20 cellular contexts compared by ENCODE assay signal in the genomic region with DNA sequence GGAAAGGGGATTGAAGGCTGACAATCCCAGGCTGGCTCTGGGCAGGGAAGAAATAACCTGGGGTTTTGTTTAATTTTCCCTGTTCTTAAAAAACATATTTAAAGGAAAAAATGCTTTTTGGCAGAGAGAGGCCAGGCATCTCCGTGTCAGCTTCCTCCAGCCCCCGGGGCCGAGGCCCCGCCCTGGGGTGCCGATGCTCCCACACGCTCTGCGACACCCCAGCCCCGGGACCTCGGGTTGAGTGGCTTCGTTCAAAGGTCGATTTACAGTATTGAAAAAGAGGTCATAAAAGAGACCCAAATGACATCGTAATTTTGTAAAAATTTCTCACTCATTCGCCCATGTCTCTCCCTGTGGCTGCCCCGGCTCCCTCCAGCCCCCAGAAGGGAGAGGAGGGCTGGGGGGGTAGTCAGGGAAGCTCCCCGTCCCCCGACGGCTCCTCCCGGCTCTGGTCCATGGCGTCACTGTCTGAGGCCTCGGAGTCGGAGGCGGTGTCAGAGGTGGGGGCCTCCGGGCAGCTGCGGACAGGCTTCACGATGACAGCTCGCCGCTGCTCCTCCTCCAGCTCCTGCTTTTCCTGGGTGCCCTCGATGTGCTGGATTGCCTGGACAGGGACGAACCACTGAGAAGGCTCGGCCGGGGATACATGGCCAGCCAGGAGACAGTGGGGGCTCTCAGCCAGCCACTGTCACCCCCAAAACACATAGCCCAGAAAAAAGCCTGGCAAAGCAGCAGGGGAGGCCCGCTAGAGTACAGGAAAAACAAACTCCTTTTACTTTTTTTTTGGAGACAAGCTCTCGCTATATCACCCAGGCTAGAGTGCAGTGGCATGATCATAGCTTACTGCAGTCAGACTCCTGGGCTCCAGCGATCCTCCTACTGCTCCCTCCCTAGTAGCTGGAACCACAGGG. TPM values are rescaled to one million over a fixed set of nuclear protein-coding genes. Genes with fewer than 3 reads are reported as not detected.
DNase-seq lines count a peak whose midpoint lies in the region; ATAC-seq and TF ChIP-seq lines count a peak whose summit lies in the region.
"Had no signal": no experiment of that assay in that cellular context is flagged by ENCODE, and none has a peak within 500 bp of the region (broad histone marks: within the 10 kb centered on the region; RNA-seq: fewer than 3 reads in every experiment).

No MANE protein-coding gene starts in this region.

- no peak overlapping the region for H4K91ac ChIP-seq in mesenchymal stem cell (ENCODE audit: low read length)

- no peak overlapping the region for H2BK120ac ChIP-seq in mesenchymal stem cell (ENCODE audit: low read depth, low read length)

- H4K20me1 ChIP-seq in fibroblast of lung (ENCODE audit: control insufficient read depth, extremely low read depth, insufficient read depth, low read length), result no peaks in the 10 kb centered on the region

- H3K9me3 ChIP-seq in fibroblast of lung (ENCODE audit: control insufficient read depth, insufficient read depth, low read depth, low read length) (no peaks in the 10 kb centered on the region), mucosa of rectum (ENCODE audit: control insufficient read depth in 2 of 2, low read length in 2 of 2) (no peaks in the 10 kb centered on the region), testis (no peaks in the 10 kb centered on the region), mesenchymal stem cell (ENCODE audit: control insufficient read depth, low read length) (no peaks in the 10 kb centered on the region)
- H3K9me3 ChIP-seq: BLaER1, esophagus squamous epithelium, left lung, MG63 had no signal

- H3K79me1 ChIP-seq in mesenchymal stem cell (replicated peaks; ENCODE audit: low read length, poor library complexity, severe bottlenecking), result peaks cover 3% of the 10 kb centered on the region

- TF ChIP-seq CTCF in RWPE1 (conservative IDR thresholded peaks at IDR 0.05; ENCODE audit: low read depth) (no peak), fibroblast of lung (conservative IDR thresholded peaks at IDR 0.05 in 1 of 2, IDR thresholded peaks at IDR 0.05 in 1 of 2; ENCODE audit: low read depth in 1 of 2, low read length in 2 of 2) (no peak), testis (IDR thresholded peaks at IDR 0.05) (no peak)

- H3K27me3 ChIP-seq in fibroblast of lung (ENCODE audit: control insufficient read depth, insufficient read depth, low read length) (no peaks in the 10 kb centered on the region), mucosa of rectum (ENCODE audit: control insufficient read depth in 2 of 2, insufficient read depth in 2 of 2, low read length in 2 of 2) (no peaks in the 10 kb centered on the region), testis (no peaks in the 10 kb centered on the region), mesenchymal stem cell (ENCODE audit: control insufficient read depth in 1 of 2, insufficient read depth in 1 of 2, low read length in 2 of 2) (no peaks in the 10 kb centered on the region)
- H3K27me3 ChIP-seq: BLaER1, dorsolateral prefrontal cortex, esophagus squamous epithelium, left lung, MG63 had no signal

- H3K79me2 ChIP-seq in fibroblast of lung (ENCODE audit: control insufficient read depth, insufficient read depth, low read length), result no peaks in the 10 kb centered on the region

- H3K4me2 ChIP-seq in fibroblast of lung (ENCODE audit: extremely low read depth, insufficient read depth, low read length) (no peak overlapping the region), mesenchymal stem cell (ENCODE audit: low read length, poor library complexity, severe bottlenecking) (no peak overlapping the region)
- H3K4me2 ChIP-seq: BLaER1 had no signal

- H3K18ac ChIP-seq in mesenchymal stem cell (ENCODE audit: low read depth in 1 of 2, low read length in 2 of 2), result no peak overlapping the region

- TF ChIP-seq POLR2A in testis (IDR thresholded peaks at IDR 0.05), result no peak

- peak overlapping the region; percentile 40 for H3K9ac ChIP-seq in fibroblast of lung (ENCODE audit: insufficient read depth, low read length)
- H3K9ac ChIP-seq in mucosa of rectum (ENCODE audit: low read depth in 1 of 2, low read length in 2 of 2), result no peak overlapping the region
- no peak overlapping the region for H3K9ac ChIP-seq in mesenchymal stem cell (ENCODE audit: low read length)
- H3K9ac ChIP-seq: BLaER1 had no signal

- DNase-seq in RWPE1 (ENCODE audit: low spot score), result no peak
- no peak for DNase-seq in fibroblast of lung (ENCODE audit: low read depth in 2 of 2)
- DNase-seq in testis, result peak; percentile 51
- no peak for DNase-seq in islet precursor cell
- DNase-seq in mesenchymal stem cell, result no peak
- DNase-seq: activated gamma-delta T cell treated with Interleukin-2 at 50 U/mL for 16 hours, dorsolateral prefrontal cortex, esophagus squamous epithelium, H9, left lung, MG63, natural killer cell, NCI-H187, NCI-H446 treated with DMSO at 0.1 percent for 48 hours, SHP77 had no signal

- no peak overlapping the region for H3K14ac ChIP-seq in mesenchymal stem cell (ENCODE audit: low read length in 2 of 2)

- CTCF ChIA-PET in RWPE1 (lab: Yijun Ruan, JAX), result interaction anchor here (0.9 kb wide), 1 partner anchor 42 kb away, joined by 9 read pairs; no protein-coding TSS in a partner anchor

- intact Hi-C loops in testis (cut with DNase I; ENCODE audit: low total_unique reads), result loop anchor here (10.0 kb wide), 2 partner anchors 143 to 273 kb away; a partner anchor contains a TSS

- no peak overlapping the region for H2AK5ac ChIP-seq in mesenchymal stem cell (ENCODE audit: low read length, severe bottlenecking)

- H2BK5ac ChIP-seq in mesenchymal stem cell (ENCODE audit: low read depth, low read length, poor library complexity, severe bottlenecking), result no peak overlapping the region

- H2BK15ac ChIP-seq in mesenchymal stem cell (ENCODE audit: low read depth, poor library complexity, severe bottlenecking), result no peak overlapping the region

- no peak overlapping the region for H2BK12ac ChIP-seq in mesenchymal stem cell (ENCODE audit: low read length in 2 of 2)

- H3K23ac ChIP-seq in mesenchymal stem cell (ENCODE audit: low read length in 2 of 2), result no peak overlapping the region

- H3K4ac ChIP-seq in mesenchymal stem cell (ENCODE audit: low read depth in 1 of 2, low read length in 2 of 2), result no peak overlapping the region

- ATAC-seq in HG03039 (IDR thresholded peaks at IDR 0.05; ENCODE audit: unreplicated experiment), result no peak
- no peak for ATAC-seq in GM18868 (IDR thresholded peaks at IDR 0.05; ENCODE audit: unreplicated experiment)
- ATAC-seq: left lung, natural killer cell had no signal

- no peak overlapping the region for H2AFZ ChIP-seq in fibroblast of lung (ENCODE audit: low read length)
- no peak overlapping the region for H2AFZ ChIP-seq in mesenchymal stem cell (ENCODE audit: low read depth, low read length)

- H3K36me3 ChIP-seq in fibroblast of lung (ENCODE audit: control insufficient read depth, insufficient read depth, low read length) (peaks cover 7% of the 10 kb centered on the region), mucosa of rectum (ENCODE audit: control insufficient read depth in 2 of 2, insufficient read depth in 2 of 2, low read length in 2 of 2) (peaks cover 4 to 6% of the 10 kb centered on the region in 2 donors), testis (ENCODE audit: low read depth, missing control alignments) (no peaks in the 10 kb centered on the region), mesenchymal stem cell (ENCODE audit: control insufficient read depth in 1 of 2, insufficient read depth in 2 of 2, low read depth in 1 of 2, low read length in 2 of 2) (peaks cover 14 to 28% of the 10 kb centered on the region in 2 experiments)

- WGBS in testis, 2 donors, result 24 to 50% methylated on average over 24 to 34 of the region's 34 CpGs
- 92% methylated on average over 33 of the region's 34 CpGs for WGBS in mesenchymal stem cell

- no peaks in the 10 kb centered on the region for H3K4me1 ChIP-seq in fibroblast of lung (ENCODE audit: control insufficient read depth, extremely low read depth, insufficient read depth, low read length)
- H3K4me1 ChIP-seq in mucosa of rectum (ENCODE audit: control insufficient read depth in 2 of 2, insufficient read depth in 2 of 2, low read length in 2 of 2), result peaks cover 4 to 11% of the 10 kb centered on the region in 2 donors
- H3K4me1 ChIP-seq in testis, result peaks cover 18% of the 10 kb centered on the region
- H3K4me1 ChIP-seq in mesenchymal stem cell (ENCODE audit: control insufficient read depth, insufficient read depth, low read depth, low read length), result peaks cover 4% of the 10 kb centered on the region

- H3K4me3 ChIP-seq in fibroblast of lung (replicated peaks in 1 of 4; ENCODE audit: control extremely low read depth in 1 of 4, insufficient read depth in 1 of 4, low read depth in 3 of 4, low read length in 4 of 4) (no peak overlapping the region), mucosa of rectum (ENCODE audit: low read length in 2 of 2) (no peak overlapping the region), testis (peak overlapping the region in 1 of 2 donors; percentile 24), mesenchymal stem cell (ENCODE audit: insufficient read depth in 1 of 2, low read depth in 1 of 2, low read length in 2 of 2) (no peak overlapping the region)
- H3K4me3 ChIP-seq: BLaER1, dorsolateral prefrontal cortex, esophagus squamous epithelium, left lung, MG63 had no signal

- no peak overlapping the region for H4K8ac ChIP-seq in mesenchymal stem cell (ENCODE audit: low read length)

- H3K27ac ChIP-seq in RWPE1, result peak overlapping the region; percentile 48
- peak overlapping the region; percentile 60 for H3K27ac ChIP-seq in fibroblast of lung (ENCODE audit: insufficient read depth, low read length)
- H3K27ac ChIP-seq in mucosa of rectum (ENCODE audit: low read depth in 2 of 2, low read length in 2 of 2), result peak overlapping the region; percentile 16 to 27
- peak overlapping the region; percentile 70 to 75 for H3K27ac ChIP-seq in testis
- no peak overlapping the region for H3K27ac ChIP-seq in mesenchymal stem cell (ENCODE audit: low read length, poor library complexity, severe bottlenecking)
- H3K27ac ChIP-seq: BLaER1, left lung had no signal

- POLR2A ChIA-PET in RWPE1 (lab: Yijun Ruan, JAX; ENCODE audit: low non-redundant PET), result interaction anchor here (0.7 kb wide), 1 partner anchor 11 kb away, joined by 4 read pairs; no protein-coding TSS in a partner anchor

RNA-seq across cellular contexts. Expression of a gene that starts 14.9 kb away (rescaled TPM):
- total RNA-seq in fibroblast of lung (8.2 and 8.9 TPM in 2 replicates), testis (1 to 10 TPM; 3.1 to 4.8 TPM)
- polyA plus RNA-seq in fibroblast of lung (3.5 and 6.6 TPM in 2 replicates), testis (ENCODE audit: insufficient read depth, low read depth, low replicate concordance) (2.7 TPM)
- polyA plus RNA-seq in fibroblast of lung (2012), result 6.8 and 9.5 TPM in 2 replicates
- 7.0 and 9.8 TPM in 2 replicates for polyA minus RNA-seq in fibroblast of lung (ENCODE audit: low replicate concordance)
- 6.0 TPM for polyA plus RNA-seq in mesenchymal stem cell (2013, experiment 1 of 2)
- 5.8 TPM for polyA plus RNA-seq in mesenchymal stem cell (2013, experiment 2 of 2)

RNA-seq across cellular contexts. Expression of a gene that starts 16.0 kb away (rescaled TPM):
- total RNA-seq in fibroblast of lung (under 0.01 and 0.17 TPM in 2 replicates), testis (1 to 10 TPM; 1.5 to 2.5 TPM)
- polyA plus RNA-seq in fibroblast of lung (0.07 TPM in 2 replicates), testis (ENCODE audit: insufficient read depth, low read depth, low replicate concordance) (4.7 TPM)
- polyA plus RNA-seq in fibroblast of lung (2012), result 0.03 and 0.06 TPM in 2 replicates
- not detected in 2 replicates for polyA minus RNA-seq in fibroblast of lung (ENCODE audit: low replicate concordance)
- polyA plus RNA-seq in mesenchymal stem cell (2013, experiment 1 of 2), result not detected
- not detected for polyA plus RNA-seq in mesenchymal stem cell (2013, experiment 2 of 2)
- total RNA-seq: H9; natural killer cell; T-helper 2 cell treated with Interferon-gamma antibody and Interleukin-4, amounts not matched to agents 100 ng/mL and 5 ng/mL, for 36 hours had no signal

RNA-seq across cellular contexts. Expression of a gene that starts 58.0 kb away (rescaled TPM):
- 2.6 and 4.0 TPM in 2 replicates for total RNA-seq in fibroblast of lung
- polyA plus RNA-seq in fibroblast of lung, result 5.6 and 6.0 TPM in 2 replicates
- 18.6 and 23.8 TPM in 2 replicates for polyA plus RNA-seq in fibroblast of lung (2012)
- 23.4 and 23.6 TPM in 2 replicates for polyA minus RNA-seq in fibroblast of lung (ENCODE audit: low replicate concordance)
- 1 to 10 TPM; 4.8 to 6.7 TPM for total RNA-seq in testis
- polyA plus RNA-seq in testis (ENCODE audit: insufficient read depth, low read depth, low replicate concordance), result 15.0 TPM
- polyA plus RNA-seq in mesenchymal stem cell (2013, experiment 1 of 2), result 20.9 TPM
- polyA plus RNA-seq in mesenchymal stem cell (2013, experiment 2 of 2), result 19.9 TPM
